In genomic region chr11:12411806-12412727, GRCh38 we compare ENCODE assay signal across 8 cellular contexts. TPM values are rescaled to one million over a fixed set of nuclear protein-coding genes. Genes with fewer than 3 reads are reported as not detected.
DNase-seq lines count a peak whose midpoint lies in the region; ATAC-seq and TF ChIP-seq lines count a peak whose summit lies in the region.

No MANE protein-coding gene starts in this region.

- H3K9me3 ChIP-seq in HUES64 (ENCODE audit: insufficient read depth, low read depth, low read length) = no peaks in the 10 kb centered on the region

- peak overlapping the region; percentile 64 for H3K27ac ChIP-seq in HUES64 (ENCODE audit: low read depth, low read length)
- H3K27ac ChIP-seq in layer of hippocampus (ENCODE audit: low read depth, low read length) = peak overlapping the region; percentile 22

- no peak for ATAC-seq in GM21423 (IDR thresholded peaks at IDR 0.05; ENCODE audit: unreplicated experiment)

- peaks cover 32% of the 10 kb centered on the region; the same call in 1 of the 2 replicates for H3K4me1 ChIP-seq in HUES64 (ENCODE audit: insufficient read depth, low read length)

- no peaks in the 10 kb centered on the region for H3K36me3 ChIP-seq in HUES64 (ENCODE audit: insufficient read depth, low read length)

- H3K9ac ChIP-seq in HUES64 (ENCODE audit: low read depth, low read length) = peak overlapping the region; percentile 55; the same call in 1 of the 2 replicates

- H3K27me3 ChIP-seq in HUES64 (ENCODE audit: insufficient read depth, low read length) (no peaks in the 10 kb centered on the region), layer of hippocampus (ENCODE audit: control insufficient read depth, insufficient read depth, low read length) (no peaks in the 10 kb centered on the region)

- H3K4me3 ChIP-seq in HUES64 (ENCODE audit: low read length) (no peak overlapping the region), cardiac fibroblast (replicated peaks in 1 of 2; ENCODE audit: low read depth in 2 of 2, low read length in 2 of 2) (no peak overlapping the region)

- peak; percentile 22 for DNase-seq in SIG-M5 treated with dmso at 0.1 percent for 504 hours (lab: John Stamatoyannopoulos, UW; ENCODE audit: unreplicated experiment)
- no peak for DNase-seq in SIG-M5 (lab: John Stamatoyannopoulos, UW)
- peak; percentile 95 for DNase-seq in RPMI7951 (ENCODE audit: low read depth)
- peak; percentile 84 to 88 for DNase-seq in cardiac fibroblast (ENCODE audit: low read depth in 2 of 2)
- DNase-seq in stimulated activated CD4-positive, alpha-beta T cell treated with anti-CD3 and anti-CD28 coated beads, Interleukin-4, amount 100 ng/mL, for 48 hours (ENCODE audit: low read depth in 2 of 2) = peak; percentile 21 to 34

- 35% methylated on average over 7 of the region's 7 CpGs for WGBS in HUES64

- TF ChIP-seq CTCF in cardiac fibroblast (IDR thresholded peaks at IDR 0.05; ENCODE audit: low read depth, low read length) = peak; percentile 85

RNA-seq across cellular contexts. Expression of gene PARVA, which starts 34.7 kb away (rescaled TPM):
- polyA plus RNA-seq in HUES64 (2013, experiment 1 of 2) = 11.7 TPM
- 11.1 TPM for polyA plus RNA-seq in HUES64 (2013, experiment 2 of 2)
- 31.1 and 47.8 TPM in 2 replicates for total RNA-seq in RPMI7951 (2014; rRNA removed; shearing (Covaris generic))
